Comparison of ENCODE assay signal across 1 cellular context in the genomic region with DNA sequence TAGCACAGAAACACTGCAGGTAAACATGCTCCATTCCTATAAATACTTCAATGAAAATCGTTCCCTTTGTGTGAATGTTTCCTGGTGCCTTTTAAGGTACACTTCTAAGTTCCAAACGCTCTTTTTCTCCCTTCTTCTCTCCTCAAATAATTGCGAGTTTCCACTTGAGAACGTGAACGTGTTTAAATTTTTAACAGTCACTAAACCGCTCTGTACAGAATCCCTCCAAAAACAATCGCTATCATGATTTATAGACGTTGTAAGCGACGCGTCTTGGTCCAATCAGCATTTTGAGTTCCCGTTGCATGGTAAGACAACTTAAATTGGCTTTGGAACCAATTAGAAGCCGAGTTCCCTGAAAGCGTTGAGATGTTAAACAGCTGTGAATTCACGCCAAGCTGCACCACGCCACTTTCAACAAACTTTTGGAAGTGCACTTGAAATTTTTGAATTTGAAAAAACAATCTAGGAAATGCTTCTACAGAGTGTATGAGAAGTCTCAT.
TF ChIP-seq lines count a peak whose summit lies in the region.

No MANE protein-coding gene starts in this region.

TF ChIP-seq in SK-N-SH treated with all-trans-retinoic acid at 6 μM for 48 hours, 23 proteins besides CTCF, POLR2A, EP300 and RAD21 (continued from another document):
- TF ChIP-seq TSHZ2 (CRISPR knock-in tag; IDR thresholded peaks at IDR 0.05) (no peak), SNAI2 (CRISPR knock-in tag; IDR thresholded peaks at IDR 0.05) (no peak)
TF ChIP-seq in SK-N-SH treated with all-trans-retinoic acid at 6 μM for 48 hours: peak in this region for 0.
